In the genomic region with DNA sequence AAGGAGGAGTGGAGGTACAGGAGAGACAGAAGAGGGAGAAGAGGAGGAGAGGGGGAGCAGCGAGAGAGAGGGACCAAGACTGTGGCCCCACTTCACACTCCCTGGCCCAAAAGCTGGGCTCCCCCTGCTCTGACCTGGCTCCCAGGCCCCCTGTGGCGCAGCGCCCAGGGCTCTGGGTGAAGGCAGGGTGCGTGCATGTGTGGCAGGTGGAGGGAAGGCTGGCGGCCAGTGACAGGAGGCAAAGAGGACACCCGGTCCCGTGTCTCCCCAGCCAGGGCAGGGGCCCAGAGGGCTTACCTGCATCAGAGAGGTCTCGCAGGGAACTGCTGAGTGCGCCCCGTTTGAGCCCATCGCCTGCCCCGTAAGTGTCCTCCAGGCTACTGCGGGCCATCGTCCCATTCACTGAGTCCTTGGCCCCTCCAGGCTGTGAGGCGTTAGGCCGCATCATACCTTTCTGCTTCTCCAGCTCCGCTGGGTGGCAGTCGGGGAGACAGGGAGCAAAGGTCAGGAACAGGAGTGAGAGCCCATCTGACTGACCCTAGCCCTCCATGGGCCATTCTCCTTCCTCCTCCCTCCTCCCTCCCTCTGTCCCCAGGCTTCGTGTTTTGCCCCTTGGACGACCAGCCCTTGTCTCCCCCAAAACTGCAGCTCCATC, we compare ENCODE assay signal across 1 cellular context.
A peak's percentile ranks its signal among the peaks of the same experiment; 100 is the strongest.
TF ChIP-seq lines count a peak whose summit lies in the region.

No MANE protein-coding gene starts in this region.

TF ChIP-seq in HepG2, 621 proteins besides CTCF, POLR2A, EP300 and RAD21:
- TF ChIP-seq ZNF263 (CRISPR knock-in tag; IDR thresholded peaks at IDR 0.05) (peak; percentile 25; the same call in 1 of the 2 replicates), ZFX (CRISPR knock-in tag; IDR thresholded peaks at IDR 0.05; ENCODE audit: low read depth) (peak; percentile 41; the same call in 1 of the 2 replicates), FOXC1 (CRISPR knock-in tag; IDR thresholded peaks at IDR 0.05; ENCODE audit: borderline replicate concordance) (0 out of 2 replicates have a peak, but pooled peaks have one; percentile 30), ZNF207 (IDR thresholded peaks at IDR 0.05; ENCODE audit: borderline replicate concordance) (no peak), HNF4G (IDR thresholded peaks at IDR 0.05; ENCODE audit: borderline replicate concordance, low read depth, low read length) (0 out of 2 replicates have a peak, but pooled peaks have one; percentile 35), HNF4G (CRISPR knock-in tag; IDR thresholded peaks at IDR 0.05; ENCODE audit: borderline replicate concordance, low read depth) (no peak), NR2F6 (IDR thresholded peaks at IDR 0.05) (peak; percentile 20; the same call in 1 of the 2 replicates), NR2F6 (CRISPR knock-in tag; IDR thresholded peaks at IDR 0.05) (no peak), SOX5 (CRISPR knock-in tag; IDR thresholded peaks at IDR 0.05; ENCODE audit: borderline replicate concordance) (no peak), HNF4A (CRISPR knock-in tag; IDR thresholded peaks at IDR 0.05) (peak; percentile 59), CCDC6 (CRISPR knock-in tag; IDR thresholded peaks at IDR 0.05) (no peak)
- TF ChIP-seq, protein P1, sequence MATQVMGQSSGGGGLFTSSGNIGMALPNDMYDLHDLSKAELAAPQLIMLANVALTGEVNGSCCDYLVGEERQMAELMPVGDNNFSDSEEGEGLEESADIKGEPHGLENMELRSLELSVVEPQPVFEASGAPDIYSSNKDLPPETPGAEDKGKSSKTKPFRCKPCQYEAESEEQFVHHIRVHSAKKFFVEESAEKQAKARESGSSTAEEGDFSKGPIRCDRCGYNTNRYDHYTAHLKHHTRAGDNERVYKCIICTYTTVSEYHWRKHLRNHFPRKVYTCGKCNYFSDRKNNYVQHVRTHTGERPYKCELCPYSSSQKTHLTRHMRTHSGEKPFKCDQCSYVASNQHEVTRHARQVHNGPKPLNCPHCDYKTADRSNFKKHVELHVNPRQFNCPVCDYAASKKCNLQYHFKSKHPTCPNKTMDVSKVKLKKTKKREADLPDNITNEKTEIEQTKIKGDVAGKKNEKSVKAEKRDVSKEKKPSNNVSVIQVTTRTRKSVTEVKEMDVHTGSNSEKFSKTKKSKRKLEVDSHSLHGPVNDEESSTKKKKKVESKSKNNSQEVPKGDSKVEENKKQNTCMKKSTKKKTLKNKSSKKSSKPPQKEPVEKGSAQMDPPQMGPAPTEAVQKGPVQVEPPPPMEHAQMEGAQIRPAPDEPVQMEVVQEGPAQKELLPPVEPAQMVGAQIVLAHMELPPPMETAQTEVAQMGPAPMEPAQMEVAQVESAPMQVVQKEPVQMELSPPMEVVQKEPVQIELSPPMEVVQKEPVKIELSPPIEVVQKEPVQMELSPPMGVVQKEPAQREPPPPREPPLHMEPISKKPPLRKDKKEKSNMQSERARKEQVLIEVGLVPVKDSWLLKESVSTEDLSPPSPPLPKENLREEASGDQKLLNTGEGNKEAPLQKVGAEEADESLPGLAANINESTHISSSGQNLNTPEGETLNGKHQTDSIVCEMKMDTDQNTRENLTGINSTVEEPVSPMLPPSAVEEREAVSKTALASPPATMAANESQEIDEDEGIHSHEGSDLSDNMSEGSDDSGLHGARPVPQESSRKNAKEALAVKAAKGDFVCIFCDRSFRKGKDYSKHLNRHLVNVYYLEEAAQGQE (IDR thresholded peaks at IDR 0.05; ENCODE audit: borderline replicate concordance in 1 of 2, low read depth in 1 of 2, low read length in 2 of 2) = no peak
- TF ChIP-seq, protein P2, sequence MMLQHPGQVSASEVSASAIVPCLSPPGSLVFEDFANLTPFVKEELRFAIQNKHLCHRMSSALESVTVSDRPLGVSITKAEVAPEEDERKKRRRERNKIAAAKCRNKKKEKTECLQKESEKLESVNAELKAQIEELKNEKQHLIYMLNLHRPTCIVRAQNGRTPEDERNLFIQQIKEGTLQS (CRISPR knock-in tag; IDR thresholded peaks at IDR 0.05) = no peak
